In genomic region chr9:79652598-79652997, GRCh38 we compare ENCODE assay signal across 20 cellular contexts.
A peak's percentile ranks its signal among the peaks of the same experiment; 100 is the strongest.
DNase-seq lines count a peak whose midpoint lies in the region; ATAC-seq, FAIRE-seq and TF ChIP-seq lines count a peak whose summit lies in the region.
"Had no signal": no experiment of that assay in that cellular context is flagged by ENCODE, and none has a peak within 500 bp of the region (broad histone marks: within the 10 kb centered on the region; RNA-seq: fewer than 3 reads in every experiment).

No MANE protein-coding gene starts in this region.

- H2BK120ac ChIP-seq in IMR-90 (ENCODE audit: low read depth, low read length) = no peak overlapping the region

- H3K4ac ChIP-seq in IMR-90 (ENCODE audit: low read depth, low read length) = peak overlapping the region; percentile 15; the same call in 1 of the 2 replicates

- POLR2A ChIA-PET in IMR-90 (lab: Charles Lee; ENCODE audit: unreplicated experiment) = no interaction called here

- no peak overlapping the region for H2BK20ac ChIP-seq in IMR-90 (ENCODE audit: low read depth, low read length)

- H4K8ac ChIP-seq in IMR-90 (ENCODE audit: low read depth in 2 of 2, low read length in 2 of 2) = no peak overlapping the region

- H2BK15ac ChIP-seq in IMR-90 (ENCODE audit: low read depth, low read length) = no peak overlapping the region

- H3K79me1 ChIP-seq in IMR-90 (ENCODE audit: low read depth in 1 of 2, low read length in 2 of 2) = peaks cover 13 to 41% of the 10 kb centered on the region in 2 experiments

- no peak overlapping the region for H3K56ac ChIP-seq in IMR-90 (ENCODE audit: extremely low read depth, insufficient read depth, low read length)

- no peak overlapping the region for H3K4me2 ChIP-seq in IMR-90 (ENCODE audit: low read depth, low read length)
- H3K4me2 ChIP-seq: PC-9 had no signal

- H3K36me3 ChIP-seq in IMR-90 (ENCODE audit: control insufficient read depth, insufficient read depth, low read length) (peaks cover 2% of the 10 kb centered on the region), bronchial epithelial cell (ENCODE audit: control insufficient read depth, insufficient read depth, low read length) (peaks cover 3% of the 10 kb centered on the region), neutrophil (peaks cover 42% of the 10 kb centered on the region)

- no peak overlapping the region; the same call in 1 of the 2 replicates for H3K14ac ChIP-seq in IMR-90 (replicated peaks; ENCODE audit: low read depth, low read length)

- H2AFZ ChIP-seq in IMR-90 (replicated peaks; ENCODE audit: low read length, poor library complexity) = no peak overlapping the region
- H2AFZ ChIP-seq: PC-9 had no signal

- peaks cover 6% of the 10 kb centered on the region; the same call in 1 of the 2 replicates for H3K9me1 ChIP-seq in IMR-90 (ENCODE audit: insufficient read depth, low read length)

- intact Hi-C loops in IMR-90 (cut with micrococcal nuclease) = no loop called here

- TF ChIP-seq POLR2A in IMR-90 (IDR thresholded peaks at IDR 0.05; ENCODE audit: low read depth, low read length) = no peak

- H3K9me3 ChIP-seq in IMR-90 (ENCODE audit: control insufficient read depth, insufficient read depth, low read length) = no peaks in the 10 kb centered on the region
- no peaks in the 10 kb centered on the region for H3K9me3 ChIP-seq in neutrophil
- H3K9me3 ChIP-seq: left ventricle myocardium inferior, testis had no signal

- no peak overlapping the region for H3K18ac ChIP-seq in IMR-90 (ENCODE audit: low read depth, low read length)

- no peak overlapping the region for H4K5ac ChIP-seq in IMR-90 (ENCODE audit: low read depth, low read length)

- H3K23ac ChIP-seq in IMR-90 (ENCODE audit: low read depth, low read length) = no peak overlapping the region

- no peak overlapping the region for H2AK5ac ChIP-seq in IMR-90 (ENCODE audit: low read depth, low read length)

- H2BK5ac ChIP-seq in IMR-90 (ENCODE audit: low read depth, low read length, poor library complexity, severe bottlenecking) = peak overlapping the region; percentile 21

- dilution Hi-C loops in IMR-90 (cut with HindIII; ENCODE audit: low sequenced_read_pairs, unreplicated experiment) = no loop called here

- H3K4me1 ChIP-seq in IMR-90 (ENCODE audit: control insufficient read depth, insufficient read depth, low read length) = peaks cover 14% of the 10 kb centered on the region
- peaks cover 21 to 31% of the 10 kb centered on the region in 2 experiments for H3K4me1 ChIP-seq in neutrophil (ENCODE audit: control insufficient read depth in 1 of 2, insufficient read depth in 1 of 2, low read depth in 1 of 2, low read length in 1 of 2)
- H3K4me1 ChIP-seq: testis had no signal

- H3K9ac ChIP-seq in IMR-90 (ENCODE audit: low read depth, low read length) = no peak overlapping the region

- BruUV-seq in IMR-90 (replicated peaks; lab: Mats Ljungman, UMichigan) = no TSS peak

- ATAC-seq in IMR-90 (ENCODE audit: low read depth) = peak; percentile 44; the same call in 1 of the 2 replicates
- ATAC-seq: activated CD4-positive, CD25-positive, alpha-beta regulatory T cell treated with anti-CD3 and anti-CD28 coated beads, Interleukin-2, amount 50 U/mL, for 24 hours; activated CD8-positive, alpha-beta T cell treated with anti-CD3 and anti-CD28 coated beads, Interleukin-2, amount 10 ng/mL, durations not matched to agents 7 days and 5 days; effector memory CD8-positive, alpha-beta T cell; stimulated activated memory B cell treated with anti-CD40 and anti-IgM and Interleukin-4, amounts not matched to agents 10 μg/mL and 1 μg/mL and 100 μg/mL, for 72 hours had no signal

- DNase-seq in EH (ENCODE audit: low read depth) (peak; percentile 79), IMR-90 (peak; percentile 53), bronchial epithelial cell (ENCODE audit: low read depth) (peak; percentile 30), DMS53 (lab: John Stamatoyannopoulos, UW) (no peak), AG08396 (ENCODE audit: low spot score) (no peak), inferior parietal cortex (ENCODE audit: extremely low spot score) (no peak)
- DNase-seq: activated CD8-positive, alpha-beta T cell treated with anti-CD3 and anti-CD28 coated beads, Interleukin-2, amount 10 ng/mL, durations not matched to agents 7 days and 5 days; activated T-cell treated with anti-CD3 and anti-CD28 coated beads, Interleukin-2, amount 50 U/mL, for 1 hour; effector memory CD8-positive, alpha-beta T cell; glutamatergic neuron; left ventricle myocardium inferior; MM.1S; NCI-H1694; NCI-H2227 treated with DMSO at 0.1 percent for 48 hours; PC-9; testis had no signal

- TF ChIP-seq CTCF in IMR-90 (conservative IDR thresholded peaks at IDR 0.05; ENCODE audit: low read depth, low read length) (no peak), bronchial epithelial cell (IDR thresholded peaks at IDR 0.05; ENCODE audit: insufficient read depth, low read length, severe bottlenecking) (no peak), neutrophil (IDR thresholded peaks at IDR 0.05) (no peak)

- H3K27ac ChIP-seq in IMR-90 (ENCODE audit: insufficient read depth, low read length) (no peak overlapping the region), neutrophil (peak overlapping the region; percentile 87)
- H3K27ac ChIP-seq: left ventricle myocardium inferior, PC-9, testis had no signal

- FAIRE-seq in bronchial epithelial cell (lab: Jason Lieb, UNC) = no peak
- FAIRE-seq: colon had no signal

- H3K27me3 ChIP-seq in IMR-90 (ENCODE audit: control insufficient read depth, insufficient read depth, low read length) = no peaks in the 10 kb centered on the region
- no peaks in the 10 kb centered on the region for H3K27me3 ChIP-seq in bronchial epithelial cell (ENCODE audit: control insufficient read depth, insufficient read depth, low read length)
- H3K27me3 ChIP-seq in neutrophil = no peaks in the 10 kb centered on the region
- H3K27me3 ChIP-seq: testis had no signal

- no peaks in the 10 kb centered on the region for H4K20me1 ChIP-seq in IMR-90 (ENCODE audit: insufficient read depth, low read length)

- CTCF ChIA-PET in IMR-90 (lab: Yijun Ruan, JAX) = no interaction called here

- WGBS in IMR-90 (ENCODE audit: extremely low coverage in 2 of 2, insufficient read length in 1 of 2), 2 experiments = no CpG with 5 or more reads among the region's 3 CpGs

- no peak overlapping the region for H4K91ac ChIP-seq in IMR-90 (ENCODE audit: insufficient read depth, low read depth, low read length)

- in situ Hi-C loops in IMR-90 (cut with MboI; ENCODE audit: low sequenced_read_pairs) = no loop called here

- H2AK9ac ChIP-seq in IMR-90 (replicated peaks; ENCODE audit: low read depth, low read length, poor library complexity) = no peak overlapping the region

- TF ChIP-seq RAD21 in IMR-90 (IDR thresholded peaks at IDR 0.05; ENCODE audit: low read length) = no peak

- H3K4me3 ChIP-seq in IMR-90 (ENCODE audit: insufficient read depth, low read depth, low read length) (no peak overlapping the region), bronchial epithelial cell (ENCODE audit: low read depth, low read length) (no peak overlapping the region), neutrophil (ENCODE audit: low read depth in 1 of 2, low read length in 1 of 2) (no peak overlapping the region)
- H3K4me3 ChIP-seq: left ventricle myocardium inferior, PC-9, testis had no signal

TF ChIP-seq in IMR-90, 13 proteins besides CTCF, POLR2A, EP300 and RAD21:
- TF ChIP-seq CEBPB (IDR thresholded peaks at IDR 0.05; ENCODE audit: low read depth, low read length) (no peak), MXI1 (IDR thresholded peaks at IDR 0.05; ENCODE audit: borderline replicate concordance, low read depth, low read length) (no peak), MAFK (IDR thresholded peaks at IDR 0.05; ENCODE audit: low read depth, low read length) (no peak), BHLHE40 (IDR thresholded peaks at IDR 0.05; ENCODE audit: low read depth, low read length) (no peak), RFX5 (IDR thresholded peaks at IDR 0.05; ENCODE audit: low read depth, low read length) (no peak), SMC3 (IDR thresholded peaks at IDR 0.05; ENCODE audit: low read depth, low read length) (no peak), CHD1 (IDR thresholded peaks at IDR 0.05; ENCODE audit: low read depth, low read length) (no peak), MAZ (IDR thresholded peaks at IDR 0.05; ENCODE audit: borderline replicate concordance, low read depth, low read length) (no peak), NFE2L2 (IDR thresholded peaks at IDR 0.05; ENCODE audit: low read depth, low read length) (no peak), FOS (IDR thresholded peaks at IDR 0.05; ENCODE audit: low read depth, low read length) (no peak), RCOR1 (IDR thresholded peaks at IDR 0.05; ENCODE audit: insufficient replicate concordance, low read length) (no peak)
- TF ChIP-seq, protein P1, sequence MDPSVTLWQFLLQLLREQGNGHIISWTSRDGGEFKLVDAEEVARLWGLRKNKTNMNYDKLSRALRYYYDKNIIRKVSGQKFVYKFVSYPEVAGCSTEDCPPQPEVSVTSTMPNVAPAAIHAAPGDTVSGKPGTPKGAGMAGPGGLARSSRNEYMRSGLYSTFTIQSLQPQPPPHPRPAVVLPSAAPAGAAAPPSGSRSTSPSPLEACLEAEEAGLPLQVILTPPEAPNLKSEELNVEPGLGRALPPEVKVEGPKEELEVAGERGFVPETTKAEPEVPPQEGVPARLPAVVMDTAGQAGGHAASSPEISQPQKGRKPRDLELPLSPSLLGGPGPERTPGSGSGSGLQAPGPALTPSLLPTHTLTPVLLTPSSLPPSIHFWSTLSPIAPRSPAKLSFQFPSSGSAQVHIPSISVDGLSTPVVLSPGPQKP (IDR thresholded peaks at IDR 0.05; ENCODE audit: borderline replicate concordance, low read depth, low read length) = no peak
- TF ChIP-seq, protein P2, sequence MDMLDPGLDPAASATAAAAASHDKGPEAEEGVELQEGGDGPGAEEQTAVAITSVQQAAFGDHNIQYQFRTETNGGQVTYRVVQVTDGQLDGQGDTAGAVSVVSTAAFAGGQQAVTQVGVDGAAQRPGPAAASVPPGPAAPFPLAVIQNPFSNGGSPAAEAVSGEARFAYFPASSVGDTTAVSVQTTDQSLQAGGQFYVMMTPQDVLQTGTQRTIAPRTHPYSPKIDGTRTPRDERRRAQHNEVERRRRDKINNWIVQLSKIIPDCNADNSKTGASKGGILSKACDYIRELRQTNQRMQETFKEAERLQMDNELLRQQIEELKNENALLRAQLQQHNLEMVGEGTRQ (IDR thresholded peaks at IDR 0.05; ENCODE audit: low read depth, low read length) = no peak
TF ChIP-seq in IMR-90: peak in this region for 0.

Comparison
In these comparisons a context has a peak if more than half of its experiments do, and no peak if none do; other contexts are left out.
1. DNase-seq: peak in EH (single experiment), IMR-90 (single experiment) and bronchial epithelial cell (single experiment); none in DMS53 (single experiment), AG08396 (single experiment) and inferior parietal cortex (single experiment).